Comparison of ENCODE assay signal across 1 cellular context in genomic region chr12:49811961-49812401, GRCh38.
TF ChIP-seq lines count a peak whose summit lies in the region.

No MANE protein-coding gene starts in this region.

TF ChIP-seq in GM23338, 12 proteins besides CTCF, POLR2A, EP300 and RAD21:
- no peak for TF ChIP-seq JUNB (IDR thresholded peaks at IDR 0.05; ENCODE audit: unreplicated experiment)
- TF ChIP-seq NANOG (IDR thresholded peaks at IDR 0.05; ENCODE audit: borderline replicate concordance), result no peak
- TF ChIP-seq, protein P1, sequence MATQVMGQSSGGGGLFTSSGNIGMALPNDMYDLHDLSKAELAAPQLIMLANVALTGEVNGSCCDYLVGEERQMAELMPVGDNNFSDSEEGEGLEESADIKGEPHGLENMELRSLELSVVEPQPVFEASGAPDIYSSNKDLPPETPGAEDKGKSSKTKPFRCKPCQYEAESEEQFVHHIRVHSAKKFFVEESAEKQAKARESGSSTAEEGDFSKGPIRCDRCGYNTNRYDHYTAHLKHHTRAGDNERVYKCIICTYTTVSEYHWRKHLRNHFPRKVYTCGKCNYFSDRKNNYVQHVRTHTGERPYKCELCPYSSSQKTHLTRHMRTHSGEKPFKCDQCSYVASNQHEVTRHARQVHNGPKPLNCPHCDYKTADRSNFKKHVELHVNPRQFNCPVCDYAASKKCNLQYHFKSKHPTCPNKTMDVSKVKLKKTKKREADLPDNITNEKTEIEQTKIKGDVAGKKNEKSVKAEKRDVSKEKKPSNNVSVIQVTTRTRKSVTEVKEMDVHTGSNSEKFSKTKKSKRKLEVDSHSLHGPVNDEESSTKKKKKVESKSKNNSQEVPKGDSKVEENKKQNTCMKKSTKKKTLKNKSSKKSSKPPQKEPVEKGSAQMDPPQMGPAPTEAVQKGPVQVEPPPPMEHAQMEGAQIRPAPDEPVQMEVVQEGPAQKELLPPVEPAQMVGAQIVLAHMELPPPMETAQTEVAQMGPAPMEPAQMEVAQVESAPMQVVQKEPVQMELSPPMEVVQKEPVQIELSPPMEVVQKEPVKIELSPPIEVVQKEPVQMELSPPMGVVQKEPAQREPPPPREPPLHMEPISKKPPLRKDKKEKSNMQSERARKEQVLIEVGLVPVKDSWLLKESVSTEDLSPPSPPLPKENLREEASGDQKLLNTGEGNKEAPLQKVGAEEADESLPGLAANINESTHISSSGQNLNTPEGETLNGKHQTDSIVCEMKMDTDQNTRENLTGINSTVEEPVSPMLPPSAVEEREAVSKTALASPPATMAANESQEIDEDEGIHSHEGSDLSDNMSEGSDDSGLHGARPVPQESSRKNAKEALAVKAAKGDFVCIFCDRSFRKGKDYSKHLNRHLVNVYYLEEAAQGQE (IDR thresholded peaks at IDR 0.05; ENCODE audit: unreplicated experiment), result no peak
- TF ChIP-seq ZNF114 (CRISPR knock-in tag; IDR thresholded peaks at IDR 0.05), result no peak
- TF ChIP-seq ZNF462 (CRISPR knock-in tag; IDR thresholded peaks at IDR 0.05), result no peak
- no peak for TF ChIP-seq STAT1 (IDR thresholded peaks at IDR 0.05; ENCODE audit: unreplicated experiment)
